In genomic region chr10:29257784-29258135, GRCh38 we compare ENCODE assay signal across 25 cellular contexts. TPM values are rescaled to one million over a fixed set of nuclear protein-coding genes. Genes with fewer than 3 reads are reported as not detected.
DNase-seq lines count a peak whose midpoint lies in the region; ATAC-seq and TF ChIP-seq lines count a peak whose summit lies in the region.
"Had no signal": no experiment of that assay in that cellular context is flagged by ENCODE, and none has a peak within 500 bp of the region (broad histone marks: within the 10 kb centered on the region; RNA-seq: fewer than 3 reads in every experiment).

No MANE protein-coding gene starts in this region.

- H3K9me3 Mint-ChIP-seq in nephron, result peaks cover 2% of the 10 kb centered on the region
- H3K9me3 Mint-ChIP-seq: activated naive CD8-positive, alpha-beta T cell treated with anti-CD3 and anti-CD28 coated beads, Interleukin-2, amount 50 U/mL, for 24 hours; natural killer cell treated with Interleukin-12 subunit alpha and Interleukin-12 subunit beta and Interleukin-15 and Interleukin-18, amount 100 ng/mL, for 72 hours had no signal

- H3K27me3 ChIP-seq in heart left ventricle, result no peaks in the 10 kb centered on the region
- H3K27me3 ChIP-seq in thoracic aorta (replicated peaks; ENCODE audit: insufficient read depth), result no peaks in the 10 kb centered on the region
- H3K27me3 ChIP-seq in effector memory CD4-positive, alpha-beta T cell (replicated peaks; ENCODE audit: control insufficient read depth, insufficient read depth, low read length, poor library complexity, severe bottlenecking), result no peaks in the 10 kb centered on the region

- H3K27ac ChIP-seq in heart left ventricle (peak overlapping the region in 7 of 12 donors; percentile 31 to 76 (median 54)), thoracic aorta (peak overlapping the region; percentile 18 to 33)
- no peak overlapping the region for H3K27ac ChIP-seq in effector memory CD4-positive, alpha-beta T cell (ENCODE audit: insufficient read depth, low read length, poor library complexity, severe bottlenecking)
- H3K27ac ChIP-seq: C4-2B, VCaP had no signal

- H3K4me1 Mint-ChIP-seq in nephron, result peaks cover 56% of the 10 kb centered on the region
- H3K4me1 Mint-ChIP-seq: activated naive CD8-positive, alpha-beta T cell treated with anti-CD3 and anti-CD28 coated beads, Interleukin-2, amount 50 U/mL, for 24 hours; T-helper 17 cell had no signal

- H3K27me3 Mint-ChIP-seq in nephron (ENCODE audit: low read depth), result no peaks in the 10 kb centered on the region

- WGBS in heart left ventricle, 4 donors, result 38 to 44% (median 39%) methylated on average over 3 of the region's 3 CpGs

- H3K36me3 ChIP-seq in heart left ventricle, result no peaks in the 10 kb centered on the region
- no peaks in the 10 kb centered on the region for H3K36me3 ChIP-seq in thoracic aorta
- no peaks in the 10 kb centered on the region for H3K36me3 ChIP-seq in effector memory CD4-positive, alpha-beta T cell (ENCODE audit: control insufficient read depth, insufficient read depth, low read length)

- no peaks in the 10 kb centered on the region for H3K36me3 Mint-ChIP-seq in nephron (ENCODE audit: low read depth)
- H3K36me3 Mint-ChIP-seq: natural killer cell treated with Interleukin-12 subunit alpha and Interleukin-12 subunit beta and Interleukin-15 and Interleukin-18, amount 100 ng/mL, for 72 hours had no signal

- H3K9me3 ChIP-seq in heart left ventricle (peaks cover 0 to 5% (median 0%) of the 10 kb centered on the region in 12 donors), thoracic aorta (no peaks in the 10 kb centered on the region)
- no peaks in the 10 kb centered on the region for H3K9me3 ChIP-seq in effector memory CD4-positive, alpha-beta T cell (ENCODE audit: control insufficient read depth, low read length)

- intact Hi-C loops in heart left ventricle (cut with DNase I) (loop anchor here in 1 of 10 donors (10.0 kb wide), 1 partner anchor 93 kb away; no protein-coding TSS in a partner anchor), Right ventricle myocardium superior (cut with DNase I) (no loop called here)

- in situ Hi-C loops in KBM-7 (cut with MboI; ENCODE audit: low pct_unique_long_range_greater_than_20kb, low sequenced_read_pairs), result no loop called here

- DNase-seq in heart left ventricle, result no peak
- no peak for DNase-seq in Right ventricle myocardium superior
- DNase-seq in amniotic epithelial cell (ENCODE audit: low read depth), result peak; percentile 75
- DNase-seq in thoracic aorta (ENCODE audit: low spot score), result no peak
- no peak for DNase-seq in effector memory CD4-positive, alpha-beta T cell
- DNase-seq in KBM-7, result no peak
- DNase-seq in pons (ENCODE audit: low spot score), result no peak
- DNase-seq: activated CD4-positive, alpha-beta T cell treated with anti-CD3 and anti-CD28 coated beads, Interleukin-2, amount 50 U/mL, for 4 hours; activated effector memory CD4-positive, alpha-beta T cell treated with anti-CD3 and anti-CD28 coated beads, Interleukin-2, amount 50 U/mL, for 16 hours; activated naive CD8-positive, alpha-beta T cell treated with anti-CD3 and anti-CD28 coated beads, Interleukin-2, amount 50 U/mL, for 24 hours; KG1; NCI-H1694 treated with DMSO at 0.1 percent for 48 hours; NCI-H2227 treated with DMSO at 0.1 percent for 48 hours; NCI-H774; stimulated activated CD4-positive, alpha-beta T cell treated with anti-CD3 and anti-CD28 coated beads, Interleukin-15, amount 100 ng/mL, for 24 hours; substantia nigra; T-helper 17 cell had no signal

- H3K4me3 Mint-ChIP-seq in nephron, result no peak overlapping the region
- H3K4me3 Mint-ChIP-seq: activated naive CD8-positive, alpha-beta T cell treated with anti-CD3 and anti-CD28 coated beads, Interleukin-2, amount 50 U/mL, for 24 hours; natural killer cell treated with Interleukin-12 subunit alpha and Interleukin-12 subunit beta and Interleukin-15 and Interleukin-18, amount 100 ng/mL, for 72 hours; T-helper 17 cell had no signal

- TF ChIP-seq CTCF in heart left ventricle (IDR thresholded peaks at IDR 0.05) (no peak), nephron (IDR thresholded peaks at IDR 0.05; ENCODE audit: unreplicated experiment in 3 of 3) (no peak), thoracic aorta (IDR thresholded peaks at IDR 0.05) (no peak)

- no peak overlapping the region for H3K4me3 ChIP-seq in heart left ventricle
- no peak overlapping the region for H3K4me3 ChIP-seq in thoracic aorta
- no peak overlapping the region for H3K4me3 ChIP-seq in effector memory CD4-positive, alpha-beta T cell (ENCODE audit: insufficient read depth, low read depth, low read length, poor library complexity, severe bottlenecking)

- H3K4me1 ChIP-seq in heart left ventricle, result peaks cover 0 to 47% (median 19%) of the 10 kb centered on the region in 12 donors
- H3K4me1 ChIP-seq in thoracic aorta (ENCODE audit: control insufficient read depth in 1 of 2, low read depth in 2 of 2), result peaks cover 0 to 16% of the 10 kb centered on the region in 2 donors
- no peaks in the 10 kb centered on the region for H3K4me1 ChIP-seq in effector memory CD4-positive, alpha-beta T cell (ENCODE audit: control insufficient read depth, insufficient read depth, low read length, poor library complexity, severe bottlenecking)

- ATAC-seq in heart left ventricle (no peak), Right ventricle myocardium superior (ENCODE audit: poor library complexity) (no peak), thoracic aorta (ENCODE audit: insufficient number of reproducible peaks, low FRiP score, low read depth) (no peak)
- ATAC-seq: activated naive CD8-positive, alpha-beta T cell treated with anti-CD3 and anti-CD28 coated beads, Interleukin-2, amount 50 U/mL, for 24 hours; natural killer cell treated with Interleukin-12 subunit alpha and Interleukin-12 subunit beta and Interleukin-15 and Interleukin-18, amount 100 ng/mL, for 72 hours; T-helper 17 cell had no signal

- TF ChIP-seq POLR2A in heart left ventricle (IDR thresholded peaks at IDR 0.05), result no peak

- peak overlapping the region; percentile 79 to 94 (median 89) for H3K27ac Mint-ChIP-seq in nephron
- H3K27ac Mint-ChIP-seq: activated naive CD8-positive, alpha-beta T cell treated with anti-CD3 and anti-CD28 coated beads, Interleukin-2, amount 50 U/mL, for 24 hours; natural killer cell treated with Interleukin-12 subunit alpha and Interleukin-12 subunit beta and Interleukin-15 and Interleukin-18, amount 100 ng/mL, for 72 hours; T-helper 17 cell had no signal

RNA-seq across cellular contexts. Expression of gene LYZL1, which starts 31.1 kb away (rescaled TPM):
- total RNA-seq in heart left ventricle (not detected), Right ventricle myocardium superior (not detected), thoracic aorta (not detected)
- polyA plus RNA-seq in heart left ventricle, result not detected
- total RNA-seq: dermis microvascular lymphatic vessel endothelial cell; epithelial cell of proximal tubule; frontal cortex; kidney epithelial cell; natural killer cell treated with Interleukin-12 subunit alpha and Interleukin-12 subunit beta and Interleukin-15 and Interleukin-18, amount 100 ng/mL, for 72 hours; T-helper 17 cell had no signal
